ENCODE assay signal across 18 cellular contexts in genomic region chr10:69895759-69896158, GRCh38.
DNase-seq lines count a peak whose midpoint lies in the region; ATAC-seq and TF ChIP-seq lines count a peak whose summit lies in the region.
"Had no signal": no experiment of that assay in that cellular context is flagged by ENCODE, and none has a peak within 500 bp of the region (broad histone marks: within the 10 kb centered on the region; RNA-seq: fewer than 3 reads in every experiment).

No MANE protein-coding gene starts in this region.

- no peaks in the 10 kb centered on the region for H3K36me3 Mint-ChIP-seq in neural progenitor cell
- H3K36me3 Mint-ChIP-seq in stimulated activated memory B cell treated with anti-CD40 and anti-IgM and Interleukin-4, amounts not matched to agents 10 μg/mL and 1 μg/mL and 100 μg/mL, for 72 hours: no peaks in the 10 kb centered on the region
- H3K36me3 Mint-ChIP-seq: IgD-negative memory B cell, naive B cell had no signal

- no peaks in the 10 kb centered on the region for H3K9me3 Mint-ChIP-seq in neural progenitor cell
- no peaks in the 10 kb centered on the region for H3K9me3 Mint-ChIP-seq in stimulated activated memory B cell treated with anti-CD40 and anti-IgM and Interleukin-4, amounts not matched to agents 10 μg/mL and 1 μg/mL and 100 μg/mL, for 72 hours
- H3K9me3 Mint-ChIP-seq: activated naive CD4-positive, alpha-beta T cell treated with anti-CD3 and anti-CD28 coated beads for 36 hours; IgD-negative memory B cell; naive B cell had no signal

- no peak overlapping the region for H3K4me3 Mint-ChIP-seq in neural progenitor cell
- H3K4me3 Mint-ChIP-seq in stimulated activated memory B cell treated with anti-CD40 and anti-IgM and Interleukin-4, amounts not matched to agents 10 μg/mL and 1 μg/mL and 100 μg/mL, for 72 hours: no peak overlapping the region
- H3K4me3 Mint-ChIP-seq: activated naive CD4-positive, alpha-beta T cell treated with anti-CD3 and anti-CD28 coated beads for 36 hours; IgD-negative memory B cell had no signal

- peaks cover 43% of the 10 kb centered on the region for H3K4me1 Mint-ChIP-seq in neural progenitor cell
- H3K4me1 Mint-ChIP-seq in stimulated activated memory B cell treated with anti-CD40 and anti-IgM and Interleukin-4, amounts not matched to agents 10 μg/mL and 1 μg/mL and 100 μg/mL, for 72 hours: no peaks in the 10 kb centered on the region
- H3K4me1 Mint-ChIP-seq: naive B cell had no signal

- H3K4me1 ChIP-seq in esophagus squamous epithelium (peaks cover 0 to 11% (median 0%) of the 10 kb centered on the region in 3 donors), neural progenitor cell (peaks cover 42% of the 10 kb centered on the region)

- TF ChIP-seq CTCF in AG04449 (IDR thresholded peaks at IDR 0.05; ENCODE audit: insufficient read depth, low read length, missing control alignments) (no peak), esophagus squamous epithelium (IDR thresholded peaks at IDR 0.05) (no peak), neural progenitor cell (IDR thresholded peaks at IDR 0.05) (no peak)

- no peaks in the 10 kb centered on the region for H3K36me3 ChIP-seq in esophagus squamous epithelium
- no peaks in the 10 kb centered on the region for H3K36me3 ChIP-seq in neural progenitor cell
- H3K36me3 ChIP-seq: colonic mucosa, esophagus muscularis mucosa, upper lobe of left lung had no signal

- intact Hi-C loops in esophagus squamous epithelium (cut with DNase I): no loop called here

- ATAC-seq in stimulated activated memory B cell treated with anti-CD40 and anti-IgM and Interleukin-4, amounts not matched to agents 10 μg/mL and 1 μg/mL and 100 μg/mL, for 72 hours: no peak
- ATAC-seq in HG03565 (IDR thresholded peaks at IDR 0.05; ENCODE audit: unreplicated experiment): no peak

- H3F3A ChIP-seq in neural progenitor cell (ENCODE audit: low read depth): peaks cover 17% of the 10 kb centered on the region

- POLR2A ChIA-PET in AG04449 (lab: Yijun Ruan, JAX): no interaction called here

- no peak for TF ChIP-seq POLR2A in esophagus squamous epithelium (IDR thresholded peaks at IDR 0.05)

- peaks cover 15% of the 10 kb centered on the region for H3K27me3 Mint-ChIP-seq in neural progenitor cell (ENCODE audit: insufficient read depth, low read depth)
- H3K27me3 Mint-ChIP-seq in stimulated activated memory B cell treated with anti-CD40 and anti-IgM and Interleukin-4, amounts not matched to agents 10 μg/mL and 1 μg/mL and 100 μg/mL, for 72 hours: no peaks in the 10 kb centered on the region
- H3K27me3 Mint-ChIP-seq: IgD-negative memory B cell, naive B cell had no signal

- H4K20me1 ChIP-seq in neural progenitor cell (ENCODE audit: low read depth): no peaks in the 10 kb centered on the region

- H3K4me2 ChIP-seq in neural progenitor cell: no peak overlapping the region

- H3K9me3 ChIP-seq in esophagus squamous epithelium: no peaks in the 10 kb centered on the region
- no peaks in the 10 kb centered on the region for H3K9me3 ChIP-seq in neural progenitor cell (ENCODE audit: low read depth)
- H3K9me3 ChIP-seq: colonic mucosa, esophagus muscularis mucosa, upper lobe of left lung had no signal

- H3K27ac Mint-ChIP-seq in neural progenitor cell: peak overlapping the region; percentile 83
- H3K27ac Mint-ChIP-seq in stimulated activated memory B cell treated with anti-CD40 and anti-IgM and Interleukin-4, amounts not matched to agents 10 μg/mL and 1 μg/mL and 100 μg/mL, for 72 hours: no peak overlapping the region
- H3K27ac Mint-ChIP-seq: activated naive CD4-positive, alpha-beta T cell treated with anti-CD3 and anti-CD28 coated beads for 36 hours; IgD-negative memory B cell; naive B cell had no signal

- WGBS in esophagus squamous epithelium, 2 donors: 59 to 64% methylated on average over 5 to 6 of the region's 13 CpGs

- CTCF ChIA-PET in AG04449 (lab: Yijun Ruan, JAX): interaction anchor here (0.7 to 17.3 kb wide), 5 partner anchors 9 to 99 kb away, joined by 3 to 218 read pairs (median 5); no protein-coding TSS in a partner anchor

- H3K27me3 ChIP-seq in esophagus squamous epithelium: peaks cover 0 to 8% (median 0%) of the 10 kb centered on the region in 4 donors
- no peaks in the 10 kb centered on the region for H3K27me3 ChIP-seq in neural progenitor cell
- H3K27me3 ChIP-seq: colonic mucosa, esophagus muscularis mucosa, upper lobe of left lung had no signal

- H3K27ac ChIP-seq in esophagus squamous epithelium (peak overlapping the region in 3 of 4 donors; percentile 16 to 63 (median 43)), neural progenitor cell (no peak overlapping the region)
- H3K27ac ChIP-seq: colonic mucosa, esophagus muscularis mucosa, RWPE1 had no signal

- H3K4me3 ChIP-seq in AG04449 (ENCODE audit: low read depth, low read length): no peak overlapping the region
- no peak overlapping the region for H3K4me3 ChIP-seq in esophagus squamous epithelium
- H3K4me3 ChIP-seq in neural progenitor cell: no peak overlapping the region
- H3K4me3 ChIP-seq: colonic mucosa, esophagus muscularis mucosa, upper lobe of left lung had no signal

- no peak overlapping the region for H3K9ac ChIP-seq in neural progenitor cell

- no peaks in the 10 kb centered on the region for H3K79me2 ChIP-seq in neural progenitor cell (ENCODE audit: low read depth)

- DNase-seq in AG04449 (ENCODE audit: low read depth, low spot score): peak; percentile 79
- peak; percentile 31 for DNase-seq in HCEC 1CT
- no peak for DNase-seq in esophagus squamous epithelium (lab: John Stamatoyannopoulos, UW)
- DNase-seq in neural progenitor cell (ENCODE audit: low spot score): no peak
- no peak for DNase-seq in NCI-H1417 treated with DMSO at 0.1 percent for 48 hours (lab: John Stamatoyannopoulos, UW)
- no peak for DNase-seq in NCI-H2227 treated with DMSO at 0.1 percent for 48 hours (lab: John Stamatoyannopoulos, UW)
- DNase-seq: activated naive CD4-positive, alpha-beta T cell treated with anti-CD3 and anti-CD28 coated beads for 36 hours; AML-193; colonic mucosa; DND-41; naive B cell; NCI-H510A treated with DMSO at 0.1 percent for 48 hours; upper lobe of left lung had no signal

- no peak overlapping the region for H2AFZ ChIP-seq in neural progenitor cell (replicated peaks)

Comparison
In these comparisons a context has a peak if more than half of its experiments do, and no peak if none do; other contexts are left out.
1. DNase-seq: peak in AG04449 (single experiment) and HCEC 1CT (single experiment); none in esophagus squamous epithelium (single experiment), neural progenitor cell (single experiment), NCI-H1417 treated with DMSO at 0.1 percent for 48 hours (single experiment) and NCI-H2227 treated with DMSO at 0.1 percent for 48 hours (single experiment).